ENCODE assay signal across 8 cellular contexts in genomic region chr14:69685217-69685616, GRCh38.
A peak's percentile ranks its signal among the peaks of the same experiment; 100 is the strongest.
DNase-seq lines count a peak whose midpoint lies in the region; ATAC-seq and TF ChIP-seq lines count a peak whose summit lies in the region.

No MANE protein-coding gene starts in this region.

- no peaks in the 10 kb centered on the region for H3K36me3 ChIP-seq in SJCRH30
- H3K36me3 ChIP-seq in body of pancreas (replicated peaks in 1 of 2; ENCODE audit: insufficient read depth in 1 of 2, low read depth in 2 of 2): no peaks in the 10 kb centered on the region
- no peaks in the 10 kb centered on the region for H3K36me3 ChIP-seq in skeletal muscle tissue (ENCODE audit: control insufficient read depth in 3 of 3, insufficient read depth in 3 of 3, low read length in 3 of 3)
- H3K36me3 ChIP-seq in HAP-1 (replicated peaks): no peaks in the 10 kb centered on the region
- H3K36me3 ChIP-seq in WERI-Rb-1: peaks cover 3% of the 10 kb centered on the region

- H3K4me1 ChIP-seq in SJCRH30 (peaks cover 38% of the 10 kb centered on the region), body of pancreas (peaks cover 43% of the 10 kb centered on the region), skeletal muscle tissue (ENCODE audit: control insufficient read depth in 3 of 3, insufficient read depth in 3 of 3, low read length in 3 of 3) (peaks cover 29 to 58% (median 38%) of the 10 kb centered on the region in 3 donors), HAP-1 (peaks cover 23% of the 10 kb centered on the region)

- 58 to 79% methylated on average over 3 of the region's 3 CpGs for WGBS in body of pancreas, 2 donors

- ATAC-seq in GM18502 (IDR thresholded peaks at IDR 0.05; ENCODE audit: poor library complexity, unreplicated experiment): peak; percentile 46
- peak; percentile 10 for ATAC-seq in body of pancreas
- no peak for ATAC-seq in HG03139 (IDR thresholded peaks at IDR 0.05; ENCODE audit: unreplicated experiment)

- intact Hi-C loops in body of pancreas (cut with DNase I): no loop called here

- peak overlapping the region in 1 of 3 donors; percentile 27 for H3K9ac ChIP-seq in skeletal muscle tissue (ENCODE audit: low read depth in 1 of 3, low read length in 3 of 3)

- H3K9me3 ChIP-seq in SJCRH30 (replicated peaks): no peaks in the 10 kb centered on the region
- H3K9me3 ChIP-seq in body of pancreas: no peaks in the 10 kb centered on the region
- no peaks in the 10 kb centered on the region for H3K9me3 ChIP-seq in skeletal muscle tissue (ENCODE audit: control insufficient read depth in 3 of 3, low read length in 3 of 3)
- no peaks in the 10 kb centered on the region for H3K9me3 ChIP-seq in HAP-1
- H3K9me3 ChIP-seq in WERI-Rb-1 (ENCODE audit: severe bottlenecking): no peaks in the 10 kb centered on the region

- no peak for TF ChIP-seq CTCF in body of pancreas (IDR thresholded peaks at IDR 0.05)
- no peak for TF ChIP-seq CTCF in WERI-Rb-1 (IDR thresholded peaks at IDR 0.05; ENCODE audit: low read depth, low read length)

- H3K27me3 ChIP-seq in SJCRH30 (no peaks in the 10 kb centered on the region), body of pancreas (no peaks in the 10 kb centered on the region), skeletal muscle tissue (ENCODE audit: control insufficient read depth in 3 of 3, insufficient read depth in 3 of 3, low read length in 3 of 3) (no peaks in the 10 kb centered on the region), HAP-1 (ENCODE audit: low read depth) (no peaks in the 10 kb centered on the region), WERI-Rb-1 (ENCODE audit: insufficient read depth, low read depth, severe bottlenecking) (no peaks in the 10 kb centered on the region)

- H3K4me3 ChIP-seq in SJCRH30 (no peak overlapping the region), body of pancreas (no peak overlapping the region), skeletal muscle tissue (ENCODE audit: low read length in 3 of 3) (no peak overlapping the region), HAP-1 (no peak overlapping the region), WERI-Rb-1 (ENCODE audit: low read depth, low read length) (no peak overlapping the region)

- H3K27ac ChIP-seq in SJCRH30 (peak overlapping the region; percentile 14), body of pancreas (peak overlapping the region; percentile 11 to 50 (median 24)), skeletal muscle tissue (ENCODE audit: low read depth, low read length) (peak overlapping the region; percentile 13), WERI-Rb-1 (no peak overlapping the region)

- peak in 1 of 2 experiments; percentile 38 for DNase-seq in SJCRH30
- DNase-seq in body of pancreas: no peak
- DNase-seq in HAP-1 (ENCODE audit: low spot score in 2 of 2): no peak
- DNase-seq in NOMO-1 (lab: John Stamatoyannopoulos, UW; ENCODE audit: unreplicated experiment in 2 of 2): no peak
- DNase-seq in WERI-Rb-1: no peak

- in situ Hi-C loops in HAP-1 (cut with MboI; ENCODE audit: low sequenced_read_pairs): no loop called here

- no peak for TF ChIP-seq POLR2A in body of pancreas (IDR thresholded peaks at IDR 0.05)
